In the genomic region with DNA sequence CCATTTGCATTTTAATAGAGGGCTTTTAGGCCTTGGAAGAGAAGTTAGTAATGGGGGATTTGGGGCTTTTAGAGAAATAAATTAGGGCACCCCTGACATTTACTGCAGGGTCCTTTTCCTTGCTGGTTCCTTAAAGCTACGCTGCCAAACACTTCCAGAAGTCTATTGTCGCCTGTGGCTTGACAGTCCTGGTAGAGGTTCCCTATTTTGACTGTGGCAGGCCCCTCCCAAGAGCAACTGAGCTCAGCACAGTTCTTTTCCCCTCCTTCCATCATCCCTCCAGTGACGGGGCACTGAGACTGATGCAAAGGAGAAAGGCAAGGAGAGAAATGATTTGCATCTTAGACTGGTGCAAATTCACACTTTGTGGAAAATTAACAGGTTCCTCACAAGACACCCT, we compare ENCODE assay signal across 1 cellular context.
TF ChIP-seq lines count a peak whose summit lies in the region.

No MANE protein-coding gene starts in this region.

TF ChIP-seq in H1, 55 proteins besides CTCF, POLR2A, EP300 and RAD21 (continued from another document):
- TF ChIP-seq FOSL1 (IDR thresholded peaks at IDR 0.05; ENCODE audit: insufficient read depth, low read depth, low read length), result no peak
- TF ChIP-seq CHD1 (IDR thresholded peaks at IDR 0.05; ENCODE audit: low read depth, low read length), result no peak
- no peak for TF ChIP-seq GTF2F1 (IDR thresholded peaks at IDR 0.05; ENCODE audit: borderline replicate concordance, low read depth, low read length)
- no peak for TF ChIP-seq SUZ12 (IDR thresholded peaks at IDR 0.05; ENCODE audit: low read length)
- no peak for TF ChIP-seq KDM5A (IDR thresholded peaks at IDR 0.05; ENCODE audit: low read length)
- TF ChIP-seq SP2 (IDR thresholded peaks at IDR 0.05; ENCODE audit: low read length), result no peak
- TF ChIP-seq RNF2 (IDR thresholded peaks at IDR 0.05; ENCODE audit: borderline replicate concordance, low read depth, low read length, missing control alignments, poor library complexity, severe bottlenecking), result no peak
- no peak for TF ChIP-seq BCL11A (IDR thresholded peaks at IDR 0.05; ENCODE audit: low read depth in 2 of 2, low read length in 2 of 2)
